27 cellular contexts compared by ENCODE assay signal in genomic region chr9:105144841-105145240, GRCh38.
"Had no signal": no experiment of that assay in that cellular context is flagged by ENCODE, and none has a peak within 500 bp of the region (broad histone marks: within the 10 kb centered on the region; RNA-seq: fewer than 3 reads in every experiment).

No MANE protein-coding gene starts in this region.

- H3K4me2 ChIP-seq: hepatocyte had no signal

- H3K4me3 ChIP-seq: coronary artery, gastroesophageal sphincter, heart left ventricle, hepatocyte, lung, mucosa of descending colon, pancreas, right lobe of liver, stomach, thyroid gland had no signal

- H3K36me3 ChIP-seq: gastroesophageal sphincter, heart left ventricle, neutrophil, pancreas, right lobe of liver, stomach, thyroid gland had no signal

- H3K9me3 ChIP-seq: gastroesophageal sphincter, heart left ventricle, mucosa of descending colon, neutrophil, pancreas, right lobe of liver, stomach, thyroid gland had no signal

- H3K27me3 ChIP-seq: gastroesophageal sphincter, heart left ventricle, hepatocyte, neutrophil, pancreas, right lobe of liver, stomach, thyroid gland had no signal

- H3K27ac ChIP-seq: coronary artery, gastroesophageal sphincter, heart left ventricle, hepatocyte, neutrophil, pancreas, right lobe of liver, stomach, thyroid gland had no signal

- H3K79me2 ChIP-seq: hepatocyte had no signal

- FAIRE-seq: endometrium, kidney, pancreas, small intestine, urothelium cell line had no signal

- H2AFZ ChIP-seq: hepatocyte had no signal

- H3K4me1 ChIP-seq: pancreas, right lobe of liver, thyroid gland had no signal

- DNase-seq: dermis blood vessel endothelial cell; effector memory CD8-positive, alpha-beta T cell; foreskin fibroblast; heart left ventricle; kidney; mesenchymal stem cell; mucosa of descending colon; naive B cell; pancreas; right lobe of liver; small intestine; stimulated activated CD4-positive, alpha-beta T cell treated with anti-CD3 and anti-CD28 coated beads, Interleukin-1b, Interleukin-23, amount 100 ng/mL, for 48 hours; stimulated activated CD4-positive, alpha-beta T cell treated with anti-CD3 and anti-CD28 coated beads, Interleukin-4, amount 100 ng/mL, for 1 hour; stimulated activated CD8-positive, alpha-beta memory T cell treated with anti-CD3 and anti-CD28 coated beads, Interleukin-4, amount 100 ng/mL, for 48 hours; stimulated activated naive CD4-positive, alpha-beta T cell; stomach; thyroid gland; trophoblast cell had no signal

- ATAC-seq: effector memory CD8-positive, alpha-beta T cell; gastroesophageal sphincter; heart left ventricle; left lobe of liver; natural killer cell treated with Interleukin-12 subunit alpha and Interleukin-12 subunit beta and Interleukin-15 and Interleukin-18, amount 100 ng/mL, for 72 hours; pancreas had no signal
